Comparison of ENCODE assay signal across 11 cellular contexts in genomic region chr19:51595190-51595589, GRCh38. TPM values are rescaled to one million over a fixed set of nuclear protein-coding genes. Genes with fewer than 3 reads are reported as not detected.
A peak's percentile ranks its signal among the peaks of the same experiment; 100 is the strongest.
DNase-seq lines count a peak whose midpoint lies in the region; ATAC-seq and TF ChIP-seq lines count a peak whose summit lies in the region.
"Had no signal": no experiment of that assay in that cellular context is flagged by ENCODE, and none has a peak within 500 bp of the region (broad histone marks: within the 10 kb centered on the region; RNA-seq: fewer than 3 reads in every experiment).

No MANE protein-coding gene starts in this region.

- TF ChIP-seq EP300 in suprapubic skin (IDR thresholded peaks at IDR 0.05) = no peak

- H3K4me2 ChIP-seq in GM23248 (ENCODE audit: unreplicated experiment) (no peak overlapping the region), PC-3 (ENCODE audit: low read length) (peak overlapping the region; percentile 91; the same call in 1 of the 2 replicates)

- H3K27ac ChIP-seq in GM23248 (no peak overlapping the region), PC-3 (ENCODE audit: low read length) (no peak overlapping the region), suprapubic skin (no peak overlapping the region)

- no peaks in the 10 kb centered on the region for H3K79me2 ChIP-seq in GM23248 (ENCODE audit: insufficient read depth)
- no peaks in the 10 kb centered on the region for H3K79me2 ChIP-seq in PC-3 (ENCODE audit: low read length)

- peak overlapping the region; percentile 90 for H3K4me3 Mint-ChIP-seq in osteocyte (ENCODE audit: unreplicated experiment)

- BruUV-seq in PC-3 (replicated peaks; lab: Mats Ljungman, UMichigan) = no TSS peak

- H3K9me3 Mint-ChIP-seq in osteocyte (ENCODE audit: unreplicated experiment) = peaks cover 7% of the 10 kb centered on the region

- WGBS in GM23248 (ENCODE audit: low coverage in 1 of 2, low lambda C conversion rate in 2 of 2, missing lambda C conversion rate in 2 of 2), 2 experiments = 73 to 81% methylated on average over 5 of the region's 5 CpGs
- 79% methylated on average over 5 of the region's 5 CpGs for WGBS in suprapubic skin

- no peaks in the 10 kb centered on the region for H3K9me3 ChIP-seq in GM23248 (ENCODE audit: low read depth)
- H3K9me3 ChIP-seq in PC-3 (ENCODE audit: low read length) = no peaks in the 10 kb centered on the region
- no peaks in the 10 kb centered on the region for H3K9me3 ChIP-seq in suprapubic skin

- H3F3A ChIP-seq in GM23248 (ENCODE audit: insufficient read depth) = no peaks in the 10 kb centered on the region
- H3F3A ChIP-seq in PC-3 (ENCODE audit: low read length, unreplicated experiment) = no peaks in the 10 kb centered on the region

- intact Hi-C loops in PC-3 (cut with micrococcal nuclease) = no loop called here

- in situ Hi-C loops in GM23248 (cut with MboI) = no loop called here

- 0 out of 2 replicates have a peak, but pooled peaks cover under 1% of the 10 kb centered on the region for H3K27me3 ChIP-seq in GM23248 (replicated peaks; ENCODE audit: insufficient read depth)
- no peaks in the 10 kb centered on the region for H3K27me3 ChIP-seq in PC-3 (ENCODE audit: low read length)
- H3K27me3 ChIP-seq in suprapubic skin = peaks cover 26% of the 10 kb centered on the region

- H3K9ac ChIP-seq in GM23248 = no peak overlapping the region
- no peak overlapping the region for H3K9ac ChIP-seq in PC-3 (ENCODE audit: low read length)

- peaks cover 22% of the 10 kb centered on the region for H3K4me1 Mint-ChIP-seq in osteocyte (ENCODE audit: unreplicated experiment)

- no peaks in the 10 kb centered on the region for H3K36me3 Mint-ChIP-seq in osteocyte (ENCODE audit: unreplicated experiment)

- H3K27ac Mint-ChIP-seq in osteocyte (ENCODE audit: unreplicated experiment) = peak overlapping the region; percentile 90

- POLR2A ChIA-PET in PC-3 (lab: Charles Lee; ENCODE audit: unreplicated experiment) = no interaction called here

- H4K20me1 ChIP-seq in GM23248 (ENCODE audit: insufficient read depth) = no peaks in the 10 kb centered on the region
- no peaks in the 10 kb centered on the region for H4K20me1 ChIP-seq in PC-3 (ENCODE audit: low read length)

- H3K9me2 ChIP-seq in GM23248 (ENCODE audit: insufficient read depth) (no peaks in the 10 kb centered on the region), PC-3 (replicated peaks; ENCODE audit: low read length) (no peaks in the 10 kb centered on the region)

- H3K4me1 ChIP-seq in GM23248 (ENCODE audit: insufficient read depth) (no peaks in the 10 kb centered on the region), PC-3 (ENCODE audit: insufficient read depth, low read length) (peaks cover 14% of the 10 kb centered on the region), suprapubic skin (peaks cover 14% of the 10 kb centered on the region)

- no peak for TF ChIP-seq CTCF in PC-3 (conservative IDR thresholded peaks at IDR 0.05; ENCODE audit: low read depth, low read length)
- no peak for TF ChIP-seq CTCF in epithelial cell of esophagus (IDR thresholded peaks at IDR 0.05; ENCODE audit: insufficient read depth, low read depth, low read length, missing control alignments)
- TF ChIP-seq CTCF in osteocyte (IDR thresholded peaks at IDR 0.05) = no peak
- no peak for TF ChIP-seq CTCF in suprapubic skin (IDR thresholded peaks at IDR 0.05)

- no peak for DNase-seq in GM23248
- no peak for DNase-seq in PC-3
- no peak for DNase-seq in epithelial cell of esophagus (ENCODE audit: low read depth)
- DNase-seq in osteocyte (ENCODE audit: extremely low spot score, unreplicated experiment) = peak; percentile 68
- DNase-seq in suprapubic skin (ENCODE audit: low spot score in 2 of 2) = no peak
- no peak for DNase-seq in NCI-H524 treated with DMSO at 0.1 percent for 48 hours (lab: John Stamatoyannopoulos, UW)
- DNase-seq in NCI-H446 treated with DMSO at 0.1 percent for 48 hours (lab: John Stamatoyannopoulos, UW) = no peak
- DNase-seq in activated CD8-positive, alpha-beta memory T cell treated with anti-CD3 and anti-CD28 coated beads, Interleukin-2, amount 50 U/mL, for 4 hours = no peak
- DNase-seq: amygdala, T-helper 9 cell had no signal

- CTCF ChIA-PET in PC-3 (lab: Charles Lee) = no interaction called here

- no peaks in the 10 kb centered on the region for H3K27me3 Mint-ChIP-seq in osteocyte (ENCODE audit: unreplicated experiment)

- H3K36me3 ChIP-seq in GM23248 (ENCODE audit: low read depth) = no peaks in the 10 kb centered on the region
- no peaks in the 10 kb centered on the region for H3K36me3 ChIP-seq in PC-3 (ENCODE audit: low read depth, low read length)
- H3K36me3 ChIP-seq in suprapubic skin = no peaks in the 10 kb centered on the region

- H3K4me3 ChIP-seq in GM23248 (peak overlapping the region; percentile 76), PC-3 (ENCODE audit: low read length) (peak overlapping the region; percentile 76; the same call in 1 of the 2 replicates), epithelial cell of esophagus (ENCODE audit: low read length) (peak overlapping the region; percentile 87), suprapubic skin (no peak overlapping the region)

- TF ChIP-seq POLR2A in suprapubic skin (IDR thresholded peaks at IDR 0.05) = no peak

- no peak for ATAC-seq in PC-3

- H2AFZ ChIP-seq in GM23248 (peak overlapping the region; percentile 97), PC-3 (ENCODE audit: low read length) (peak overlapping the region; percentile 97)

RNA-seq across cellular contexts. Expression of gene ZNF175, which starts 24.1 kb away (rescaled TPM):
- 2.4 and 2.9 TPM in 2 replicates for total RNA-seq in GM23248 (2014; rRNA removed; shearing (Covaris generic))
- polyA plus RNA-seq in GM23248 (2016; fragmentation: Nextera tagmentation; extraction: Ambion mirVana) = 2.6 and 2.9 TPM in 2 replicates
- total RNA-seq in PC-3 (2014; rRNA removed) (7.5 and 8.5 TPM in 2 replicates), osteocyte (13.5 and 16.9 TPM in 2 replicates), suprapubic skin (10 to 100 TPM in 1 of 4 donors, 1 to 10 TPM in 3; 2.0 to 12.1 (median 5.1) TPM)

RNA-seq across cellular contexts. Expression of gene SIGLEC5, which starts 35.0 kb away (rescaled TPM):
- not detected in 2 replicates for total RNA-seq in GM23248 (2014; rRNA removed; shearing (Covaris generic))
- not detected in 2 replicates for polyA plus RNA-seq in GM23248 (2016; fragmentation: Nextera tagmentation; extraction: Ambion mirVana)
- not detected in 2 replicates for total RNA-seq in PC-3 (2014; rRNA removed)
- not detected in 2 replicates for total RNA-seq in osteocyte
- total RNA-seq in suprapubic skin = under 1 TPM in 1 of 4 donors, not detected in 3; 0.38 TPM
- total RNA-seq: renal cortical epithelial cell had no signal

RNA-seq across cellular contexts. Expression of gene SIGLEC14, which starts 51.4 kb away (rescaled TPM):
- not detected in 2 replicates for total RNA-seq in GM23248 (2014; rRNA removed; shearing (Covaris generic))
- polyA plus RNA-seq in GM23248 (2016; fragmentation: Nextera tagmentation; extraction: Ambion mirVana) = not detected in 2 replicates
- total RNA-seq in PC-3 (2014; rRNA removed) (not detected in 2 replicates), osteocyte (not detected in 2 replicates), suprapubic skin (under 1 TPM in 3 of 4 donors, not detected in 1; 0.30 to 0.72 (median 0.36) TPM)
- total RNA-seq: renal cortical epithelial cell had no signal
